Comparison of ENCODE assay signal across 15 cellular contexts in genomic region chr20:59835057-59835447, GRCh38.
DNase-seq lines count a peak whose midpoint lies in the region; ATAC-seq and TF ChIP-seq lines count a peak whose summit lies in the region.
"Had no signal": no experiment of that assay in that cellular context is flagged by ENCODE, and none has a peak within 500 bp of the region (broad histone marks: within the 10 kb centered on the region; RNA-seq: fewer than 3 reads in every experiment).

No MANE protein-coding gene starts in this region.

- H3K4me1 ChIP-seq in BLaER1 treated with 17β-estradiol and CSF1 and Interleukin-3, amounts not matched to agents 10 nM and 100 nM: peaks cover 44 to 88% (median 79%) of the 10 kb centered on the region in 10 experiments

- POLR2A ChIA-PET in RWPE1 (lab: Yijun Ruan, JAX; ENCODE audit: low non-redundant PET): no interaction called here

- no peak for TF ChIP-seq CTCF in RWPE1 (conservative IDR thresholded peaks at IDR 0.05; ENCODE audit: low read depth)

- peaks cover 0 to 90% (median 53%) of the 10 kb centered on the region in 11 experiments; a peak in 14 of 22 replicates for H3K36me3 ChIP-seq in BLaER1 treated with 17β-estradiol and CSF1 and Interleukin-3, amounts not matched to agents 10 nM and 100 nM
- no peaks in the 10 kb centered on the region for H3K36me3 ChIP-seq in H7 (replicated peaks; ENCODE audit: control insufficient read depth, insufficient read depth, low read length)
- H3K36me3 ChIP-seq: esophagus squamous epithelium, prostate gland had no signal

- no peak overlapping the region; a peak in 1 of 20 replicates for H3K4me3 ChIP-seq in BLaER1 treated with 17β-estradiol and CSF1 and Interleukin-3, amounts not matched to agents 10 nM and 100 nM
- H3K4me3 ChIP-seq in H7 (ENCODE audit: insufficient read depth, low read depth, low read length): no peak overlapping the region
- H3K4me3 ChIP-seq: prostate gland had no signal

- H3K27ac ChIP-seq in BLaER1 treated with 17β-estradiol and CSF1 and Interleukin-3, amounts not matched to agents 10 nM and 100 nM: peak overlapping the region in 2 of 11 experiments; percentile 26 to 60; a peak in 2 of 22 replicates
- H3K27ac ChIP-seq in RWPE1: peak overlapping the region; percentile 90
- H3K27ac ChIP-seq: esophagus squamous epithelium, GM23248, prostate gland had no signal

- CTCF ChIA-PET in RWPE1 (lab: Yijun Ruan, JAX): interaction anchor here (0.7 to 2.5 kb wide), 2 partner anchors 52 to 264 kb away, joined by 3 to 10 read pairs; no protein-coding TSS in a partner anchor

- DNase-seq in H7 (peak; percentile 11), RWPE1 (ENCODE audit: low spot score) (no peak), hepatic stellate cell (ENCODE audit: low spot score) (peak; percentile 11), A172 (ENCODE audit: low spot score) (no peak)
- DNase-seq in activated CD4-positive, alpha-beta T cell treated with anti-CD3 and anti-CD28 coated beads, Interleukin-2, amount 50 U/mL, for 1 hour: no peak
- DNase-seq in central memory CD4-positive, alpha-beta T cell: no peak
- DNase-seq: activated T-cell treated with anti-CD3 and anti-CD28 coated beads, Interleukin-2, amount 50 U/mL, for 48 hours; cortex of kidney; esophagus squamous epithelium; NCI-H1048; NCI-H524 treated with DMSO at 0.1 percent for 48 hours had no signal

- no peak for ATAC-seq in GM18502 (IDR thresholded peaks at IDR 0.05; ENCODE audit: poor library complexity, unreplicated experiment)

- peak overlapping the region; percentile 66 to 94 (median 79); a peak in 21 of 22 replicates for H3K4me2 ChIP-seq in BLaER1 treated with 17β-estradiol and CSF1 and Interleukin-3, amounts not matched to agents 10 nM and 100 nM

- peak overlapping the region in 2 of 11 experiments; percentile 7 to 23; a peak in 1 of 22 replicates for H3K9ac ChIP-seq in BLaER1 treated with 17β-estradiol and CSF1 and Interleukin-3, amounts not matched to agents 10 nM and 100 nM
- H3K9ac ChIP-seq: GM23248 had no signal

- H3K9me3 ChIP-seq in BLaER1 treated with 17β-estradiol and CSF1 and Interleukin-3, amounts not matched to agents 10 nM and 100 nM (replicated peaks in 1 of 11): no peaks in the 10 kb centered on the region
- H3K9me3 ChIP-seq: esophagus squamous epithelium, prostate gland had no signal

- H4K20me1 ChIP-seq in BLaER1 treated with 17β-estradiol and CSF1 and Interleukin-3, amounts not matched to agents 10 nM and 100 nM: peaks cover 0 to 100% (median 53%) of the 10 kb centered on the region in 11 experiments; a peak in 16 of 22 replicates

- H3K27me3 ChIP-seq in BLaER1 treated with 17β-estradiol and CSF1 and Interleukin-3, amounts not matched to agents 10 nM and 100 nM: no peaks in the 10 kb centered on the region
- no peaks in the 10 kb centered on the region; the same call in 1 of the 2 replicates for H3K27me3 ChIP-seq in H7 (ENCODE audit: control insufficient read depth, insufficient read depth, low read length)
- H3K27me3 ChIP-seq: esophagus squamous epithelium had no signal

Comparison
In these comparisons a context has a peak if more than half of its experiments do, and no peak if none do; other contexts are left out.
1. DNase-seq: peak in H7 (single experiment) and hepatic stellate cell (single experiment); none in RWPE1 (single experiment), activated CD4-positive, alpha-beta T cell treated with anti-CD3 and anti-CD28 coated beads, Interleukin-2, amount 50 U/mL, for 1 hour (single experiment), central memory CD4-positive, alpha-beta T cell (single experiment) and A172 (single experiment).